11 cellular contexts compared by ENCODE assay signal in genomic region chr3:34675383-34676120, GRCh38.
"Had no signal": no experiment of that assay in that cellular context is flagged by ENCODE, and none has a peak within 500 bp of the region (broad histone marks: within the 10 kb centered on the region; RNA-seq: fewer than 3 reads in every experiment).

No MANE protein-coding gene starts in this region.

- H3K9me3 ChIP-seq: gastroesophageal sphincter, lower lobe of right lung, prostate gland, upper lobe of right lung had no signal

- H3K27me3 ChIP-seq: gastroesophageal sphincter, upper lobe of right lung had no signal

- H3K36me3 ChIP-seq: gastroesophageal sphincter, lower lobe of right lung, prostate gland, upper lobe of right lung had no signal

- H3K4me1 ChIP-seq: gastroesophageal sphincter, lower lobe of right lung, prostate gland, upper lobe of right lung had no signal

- ATAC-seq: activated naive CD8-positive, alpha-beta T cell treated with anti-CD3 and anti-CD28 coated beads, Interleukin-2, amount 50 U/mL, for 24 hours; gastroesophageal sphincter; natural killer cell; stimulated activated naive CD8-positive, alpha-beta T cell treated with anti-CD3 and anti-CD28 coated beads, Interleukin-15, Interleukin-2, amounts not matched to agents 100 U/mL and 50 U/mL, for 24 hours; T-cell; upper lobe of right lung had no signal

- DNase-seq: activated CD4-positive, alpha-beta T cell treated with anti-CD3 and anti-CD28 coated beads, Interleukin-2, amount 10 ng/mL, durations not matched to agents 24 days and 14 days; activated naive CD4-positive, alpha-beta T cell treated with Interleukin-2 at 50 U/mL for 16 hours; activated naive CD8-positive, alpha-beta T cell treated with anti-CD3 and anti-CD28 coated beads, Interleukin-2, amount 50 U/mL, for 24 hours; lower lobe of right lung; natural killer cell; stimulated activated CD4-positive, alpha-beta T cell treated with anti-CD3 and anti-CD28 coated beads, Interleukin-12 subunit alpha, Interleukin-12 subunit beta, amount 100 ng/mL, for 4 hours; stimulated activated naive CD8-positive, alpha-beta T cell treated with anti-CD3 and anti-CD28 coated beads, Interleukin-15, Interleukin-2, amounts not matched to agents 100 U/mL and 50 U/mL, for 24 hours; T-cell; upper lobe of right lung had no signal

- H3K4me3 ChIP-seq: gastroesophageal sphincter, lower lobe of right lung, prostate gland, upper lobe of right lung had no signal

- H3K27ac ChIP-seq: gastroesophageal sphincter, lower lobe of right lung, prostate gland, upper lobe of right lung had no signal
